Comparison of ENCODE assay signal across 1 cellular context in the genomic region with DNA sequence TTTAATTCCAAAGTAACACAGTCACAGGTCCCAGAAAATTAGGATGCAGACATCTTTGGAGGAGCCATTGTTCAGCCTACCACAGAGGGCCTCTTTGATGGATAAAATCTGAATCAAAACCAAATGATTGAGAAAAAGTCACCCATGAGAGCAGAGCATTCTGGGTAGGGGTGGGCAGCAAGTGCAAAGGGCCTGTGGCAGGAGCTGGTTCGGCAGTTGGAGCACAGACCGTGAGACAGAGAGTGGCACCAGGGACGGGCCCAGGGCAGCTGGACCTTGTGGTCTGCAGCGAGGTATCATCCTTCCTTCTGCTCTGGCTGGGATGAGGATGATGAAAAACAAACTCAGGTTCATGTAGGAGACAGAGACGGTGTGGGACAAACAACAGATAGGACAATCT.
TF ChIP-seq lines count a peak whose summit lies in the region.

No MANE protein-coding gene starts in this region.

TF ChIP-seq in IMR-90, 13 proteins besides CTCF, POLR2A, EP300 and RAD21:
- TF ChIP-seq CEBPB (IDR thresholded peaks at IDR 0.05; ENCODE audit: low read depth, low read length) (no peak), RCOR1 (IDR thresholded peaks at IDR 0.05; ENCODE audit: insufficient replicate concordance, low read length) (no peak), SMC3 (IDR thresholded peaks at IDR 0.05; ENCODE audit: low read depth, low read length) (no peak), MXI1 (IDR thresholded peaks at IDR 0.05; ENCODE audit: borderline replicate concordance, low read depth, low read length) (no peak), RFX5 (IDR thresholded peaks at IDR 0.05; ENCODE audit: low read depth, low read length) (no peak), CHD1 (IDR thresholded peaks at IDR 0.05; ENCODE audit: low read depth, low read length) (no peak), MAFK (IDR thresholded peaks at IDR 0.05; ENCODE audit: low read depth, low read length) (no peak), MAZ (IDR thresholded peaks at IDR 0.05; ENCODE audit: borderline replicate concordance, low read depth, low read length) (no peak), NFE2L2 (IDR thresholded peaks at IDR 0.05; ENCODE audit: low read depth, low read length) (no peak), BHLHE40 (IDR thresholded peaks at IDR 0.05; ENCODE audit: low read depth, low read length) (no peak), FOS (IDR thresholded peaks at IDR 0.05; ENCODE audit: low read depth, low read length) (no peak)
- TF ChIP-seq, protein P1, sequence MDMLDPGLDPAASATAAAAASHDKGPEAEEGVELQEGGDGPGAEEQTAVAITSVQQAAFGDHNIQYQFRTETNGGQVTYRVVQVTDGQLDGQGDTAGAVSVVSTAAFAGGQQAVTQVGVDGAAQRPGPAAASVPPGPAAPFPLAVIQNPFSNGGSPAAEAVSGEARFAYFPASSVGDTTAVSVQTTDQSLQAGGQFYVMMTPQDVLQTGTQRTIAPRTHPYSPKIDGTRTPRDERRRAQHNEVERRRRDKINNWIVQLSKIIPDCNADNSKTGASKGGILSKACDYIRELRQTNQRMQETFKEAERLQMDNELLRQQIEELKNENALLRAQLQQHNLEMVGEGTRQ (IDR thresholded peaks at IDR 0.05; ENCODE audit: low read depth, low read length) = no peak
- TF ChIP-seq, protein P2, sequence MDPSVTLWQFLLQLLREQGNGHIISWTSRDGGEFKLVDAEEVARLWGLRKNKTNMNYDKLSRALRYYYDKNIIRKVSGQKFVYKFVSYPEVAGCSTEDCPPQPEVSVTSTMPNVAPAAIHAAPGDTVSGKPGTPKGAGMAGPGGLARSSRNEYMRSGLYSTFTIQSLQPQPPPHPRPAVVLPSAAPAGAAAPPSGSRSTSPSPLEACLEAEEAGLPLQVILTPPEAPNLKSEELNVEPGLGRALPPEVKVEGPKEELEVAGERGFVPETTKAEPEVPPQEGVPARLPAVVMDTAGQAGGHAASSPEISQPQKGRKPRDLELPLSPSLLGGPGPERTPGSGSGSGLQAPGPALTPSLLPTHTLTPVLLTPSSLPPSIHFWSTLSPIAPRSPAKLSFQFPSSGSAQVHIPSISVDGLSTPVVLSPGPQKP (IDR thresholded peaks at IDR 0.05; ENCODE audit: borderline replicate concordance, low read depth, low read length) = no peak
